Comparison of ENCODE assay signal across 13 cellular contexts in genomic region chr1:209103135-209103534, GRCh38.
DNase-seq lines count a peak whose midpoint lies in the region; ATAC-seq lines count a peak whose summit lies in the region.
"Had no signal": no experiment of that assay in that cellular context is flagged by ENCODE, and none has a peak within 500 bp of the region (broad histone marks: within the 10 kb centered on the region; RNA-seq: fewer than 3 reads in every experiment).

No MANE protein-coding gene starts in this region.

- no peaks in the 10 kb centered on the region for H3K4me1 Mint-ChIP-seq in stimulated activated naive CD8-positive, alpha-beta T cell treated with anti-CD3 and anti-CD28 coated beads, Interleukin-15, amount 100 ng/mL, for 72 hours
- no peaks in the 10 kb centered on the region for H3K4me1 Mint-ChIP-seq in activated T-cell treated with anti-CD3 and anti-CD28 coated beads, Interleukin-2, amount 50 U/mL, for 72 hours (ENCODE audit: low read depth)
- H3K4me1 Mint-ChIP-seq: IgD-negative memory B cell had no signal

- no peak overlapping the region for H3K4me3 Mint-ChIP-seq in stimulated activated naive CD8-positive, alpha-beta T cell treated with anti-CD3 and anti-CD28 coated beads, Interleukin-15, amount 100 ng/mL, for 72 hours
- H3K4me3 Mint-ChIP-seq in activated T-cell treated with anti-CD3 and anti-CD28 coated beads, Interleukin-2, amount 50 U/mL, for 72 hours: no peak overlapping the region
- H3K4me3 Mint-ChIP-seq: IgD-negative memory B cell had no signal

- no peaks in the 10 kb centered on the region for H3K9me3 Mint-ChIP-seq in stimulated activated naive CD8-positive, alpha-beta T cell treated with anti-CD3 and anti-CD28 coated beads, Interleukin-15, amount 100 ng/mL, for 72 hours
- no peaks in the 10 kb centered on the region for H3K9me3 Mint-ChIP-seq in activated T-cell treated with anti-CD3 and anti-CD28 coated beads, Interleukin-2, amount 50 U/mL, for 72 hours
- H3K9me3 Mint-ChIP-seq: IgD-negative memory B cell had no signal

- ATAC-seq in GM18520 (IDR thresholded peaks at IDR 0.05; ENCODE audit: unreplicated experiment): peak; percentile 38
- ATAC-seq in GM21390 (IDR thresholded peaks at IDR 0.05; ENCODE audit: unreplicated experiment): peak; percentile 49
- ATAC-seq in HG03103 (IDR thresholded peaks at IDR 0.05; ENCODE audit: low read depth, unreplicated experiment): peak; percentile 51
- no peak for ATAC-seq in stimulated activated naive CD8-positive, alpha-beta T cell treated with anti-CD3 and anti-CD28 coated beads, Interleukin-15, amount 100 ng/mL, for 72 hours
- no peak for ATAC-seq in activated T-cell treated with anti-CD3 and anti-CD28 coated beads, Interleukin-2, amount 50 U/mL, for 72 hours (replicated peaks in 1 of 2)
- ATAC-seq: esophagus mucosa, upper lobe of right lung had no signal

- DNase-seq in RPMI8226 (peak; percentile 88), GM19240 (ENCODE audit: insufficient read length, low spot score) (no peak), H4 (ENCODE audit: low spot score) (no peak)
- DNase-seq in stimulated activated naive CD8-positive, alpha-beta T cell treated with anti-CD3 and anti-CD28 coated beads, Interleukin-15, amount 100 ng/mL, for 72 hours: no peak
- no peak for DNase-seq in activated T-cell treated with anti-CD3 and anti-CD28 coated beads, Interleukin-2, amount 50 U/mL, for 72 hours
- DNase-seq: activated CD4-positive, alpha-beta T cell treated with anti-CD3 and anti-CD28 coated beads for 1 hour; activated effector memory CD4-positive, alpha-beta T cell treated with anti-CD3 and anti-CD28 coated beads, Interleukin-2, amount 50 U/mL, for 16 hours; upper lobe of right lung had no signal

- no peak overlapping the region for H3K27ac Mint-ChIP-seq in stimulated activated naive CD8-positive, alpha-beta T cell treated with anti-CD3 and anti-CD28 coated beads, Interleukin-15, amount 100 ng/mL, for 72 hours
- no peak overlapping the region for H3K27ac Mint-ChIP-seq in activated T-cell treated with anti-CD3 and anti-CD28 coated beads, Interleukin-2, amount 50 U/mL, for 72 hours

- no peaks in the 10 kb centered on the region for H3K36me3 Mint-ChIP-seq in activated T-cell treated with anti-CD3 and anti-CD28 coated beads, Interleukin-2, amount 50 U/mL, for 72 hours (ENCODE audit: insufficient read depth in 2 of 2)
- H3K36me3 Mint-ChIP-seq: IgD-negative memory B cell had no signal

- peaks cover 11% of the 10 kb centered on the region for H3K27me3 Mint-ChIP-seq in stimulated activated naive CD8-positive, alpha-beta T cell treated with anti-CD3 and anti-CD28 coated beads, Interleukin-15, amount 100 ng/mL, for 72 hours
- no peaks in the 10 kb centered on the region for H3K27me3 Mint-ChIP-seq in activated T-cell treated with anti-CD3 and anti-CD28 coated beads, Interleukin-2, amount 50 U/mL, for 72 hours (ENCODE audit: low read depth)

Comparison
In these comparisons a context has a peak if more than half of its experiments do, and no peak if none do; other contexts are left out.
1. ATAC-seq: peak in GM18520 (single experiment), GM21390 (single experiment) and HG03103 (single experiment); none in stimulated activated naive CD8-positive, alpha-beta T cell treated with anti-CD3 and anti-CD28 coated beads, Interleukin-15, amount 100 ng/mL, for 72 hours (single experiment) and activated T-cell treated with anti-CD3 and anti-CD28 coated beads, Interleukin-2, amount 50 U/mL, for 72 hours (0 of 2).